ENCODE assay signal across 8 cellular contexts in the genomic region with DNA sequence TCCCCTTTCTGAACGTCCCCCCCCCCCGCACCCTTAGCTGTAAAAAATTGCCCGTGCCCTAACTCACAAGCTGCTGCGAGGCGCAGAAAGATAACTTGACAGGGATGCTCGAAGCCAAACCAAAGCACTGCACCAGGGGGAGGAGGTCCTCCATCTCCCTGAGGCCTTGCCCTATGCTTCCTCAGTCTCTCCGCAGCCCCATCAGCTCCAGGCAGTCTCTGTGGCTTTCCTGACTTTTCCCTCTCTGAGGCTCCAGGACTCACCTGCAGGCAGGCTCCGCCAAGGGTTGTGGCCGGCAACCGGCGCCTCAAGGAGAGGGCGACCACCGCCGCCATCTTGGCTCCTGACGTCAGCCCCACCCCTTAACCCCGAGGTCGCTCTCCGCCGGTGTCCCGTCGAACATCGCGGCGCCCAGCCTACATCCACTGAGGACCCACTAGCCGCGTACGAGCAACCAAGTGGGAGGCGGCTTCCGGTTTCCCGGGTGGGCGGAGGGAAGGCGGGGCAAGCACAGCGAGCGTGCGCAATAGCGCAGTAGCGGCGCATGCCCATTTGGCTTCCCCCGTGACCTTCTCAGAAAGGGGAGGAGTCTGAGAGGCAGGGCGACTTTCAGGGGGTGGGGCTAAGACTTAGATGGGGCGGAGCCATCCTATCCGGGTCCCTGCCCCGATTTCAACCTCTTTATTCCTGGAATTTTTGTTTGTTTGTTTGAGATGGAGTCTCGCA. TPM values are rescaled to one million over a fixed set of nuclear protein-coding genes. Genes with fewer than 3 reads are reported as not detected.
A peak's percentile ranks its signal among the peaks of the same experiment; 100 is the strongest.
DNase-seq lines count a peak whose midpoint lies in the region; ATAC-seq and TF ChIP-seq lines count a peak whose summit lies in the region.

Gene SDHB (minus strand): TSS at position 348 of the 726 bp plus-strand sequence. CDS start 13 bp downstream, at position 335.

- peak; percentile 83 for DNase-seq in GF-D8 (lab: John Stamatoyannopoulos, UW)
- DNase-seq in HEK293T (ENCODE audit: extremely low spot score): peak; percentile 97
- peak; percentile 96 for DNase-seq in MV-4-11 (lab: John Stamatoyannopoulos, UW)
- peak; percentile 97 for DNase-seq in SK-MEL-5 (ENCODE audit: low read depth, low spot score)
- peak; percentile 99 for DNase-seq in activated naive CD4-positive, alpha-beta T cell treated with Interleukin-2 at 50 U/mL for 16 hours
- peak; percentile 90 to 94 for DNase-seq in foreskin keratinocyte
- peak; percentile 98 for DNase-seq in neural progenitor cell (ENCODE audit: low spot score)
- peak; percentile 94 for DNase-seq in stromal cell of bone marrow (ENCODE audit: low read depth)

- H3K4me1 ChIP-seq in foreskin keratinocyte (peaks cover 7% of the 10 kb centered on the region), neural progenitor cell (peaks cover 8% of the 10 kb centered on the region)

- peaks cover 45% of the 10 kb centered on the region for H3K79me2 ChIP-seq in neural progenitor cell (ENCODE audit: low read depth)

- TF ChIP-seq CTCF in foreskin keratinocyte (conservative IDR thresholded peaks at IDR 0.05): no peak
- TF ChIP-seq CTCF in neural progenitor cell (IDR thresholded peaks at IDR 0.05): no peak

- no peaks in the 10 kb centered on the region for H3K27me3 ChIP-seq in foreskin keratinocyte
- H3K27me3 ChIP-seq in neural progenitor cell: no peaks in the 10 kb centered on the region

- peak within 1 kb of the TSS; percentile 80 for H2AFZ ChIP-seq in neural progenitor cell (replicated peaks)

- peak within 1 kb of the TSS; percentile 95 for H3K4me2 ChIP-seq in neural progenitor cell

- peaks cover 12% of the 10 kb centered on the region for H3K27me3 Mint-ChIP-seq in neural progenitor cell (ENCODE audit: insufficient read depth, low read depth)

- in situ Hi-C loops in SK-MEL-5 (cut with HindIII; ENCODE audit: low pct_unique_long_range_greater_than_20kb, low sequenced_read_pairs): no loop called here

- H3K27ac ChIP-seq in foreskin keratinocyte (peak within 1 kb of the TSS; percentile 72), neural progenitor cell (no peak within 1 kb of the TSS)

- peaks cover 5% of the 10 kb centered on the region for H4K20me1 ChIP-seq in neural progenitor cell (ENCODE audit: low read depth)

- H3K9me3 Mint-ChIP-seq in neural progenitor cell: no peaks in the 10 kb centered on the region

- peaks cover 16% of the 10 kb centered on the region for H3K4me1 Mint-ChIP-seq in neural progenitor cell

- H3K4me3 Mint-ChIP-seq in neural progenitor cell: peak within 1 kb of the TSS; percentile 98

- POLR2A ChIA-PET in HEK293T (lab: Yijun Ruan, JAX): no interaction called here

- H3K4me3 ChIP-seq in neural progenitor cell: peak within 1 kb of the TSS; percentile 83

- peak; percentile 86 for ATAC-seq in foreskin keratinocyte

- peaks cover 2% of the 10 kb centered on the region for H3K36me3 Mint-ChIP-seq in neural progenitor cell

- CTCF ChIA-PET in HEK293T (lab: Yijun Ruan, JAX): no interaction called here

- H3K27ac Mint-ChIP-seq in neural progenitor cell: peak within 1 kb of the TSS; percentile 93

- no peaks in the 10 kb centered on the region for H3K9me3 ChIP-seq in neural progenitor cell (ENCODE audit: low read depth)

- no peaks in the 10 kb centered on the region for H3K36me3 ChIP-seq in neural progenitor cell

- H3F3A ChIP-seq in neural progenitor cell (ENCODE audit: low read depth): peaks cover 17% of the 10 kb centered on the region

- peak within 1 kb of the TSS; percentile 78 for H3K9ac ChIP-seq in neural progenitor cell

TF ChIP-seq in HEK293T, 16 proteins besides CTCF, POLR2A, EP300 and RAD21:
- TF ChIP-seq FOXM1 (IDR thresholded peaks at IDR 0.05; ENCODE audit: borderline replicate concordance) (no peak), PKNOX1 (IDR thresholded peaks at IDR 0.05) (peak; percentile 57), SUZ12 (IDR thresholded peaks at IDR 0.05) (no peak), HDGF (IDR thresholded peaks at IDR 0.05; ENCODE audit: borderline replicate concordance) (peak; percentile 96), TARDBP (IDR thresholded peaks at IDR 0.05) (peak; percentile 53; the same call in 1 of the 2 replicates), ZNF384 (IDR thresholded peaks at IDR 0.05) (no peak), L3MBTL2 (conservative IDR thresholded peaks at IDR 0.05) (no peak), ELF4 (IDR thresholded peaks at IDR 0.05) (peak; percentile 79), CTBP1 (IDR thresholded peaks at IDR 0.05; ENCODE audit: borderline replicate concordance) (no peak), FOXA1 (IDR thresholded peaks at IDR 0.05) (no peak)

RNA-seq across cellular contexts. Expression of gene SDHB, which starts in this region (rescaled TPM):
- 341 and 356 TPM in 2 replicates for total RNA-seq in SK-MEL-5 (2014; rRNA removed; shearing (Covaris generic))
- polyA plus RNA-seq in SK-MEL-5 (2015; cell fraction: cytosol; rRNA removed): 184 and 227 TPM in 2 replicates
- 53.4 and 59.9 TPM in 2 replicates for polyA plus RNA-seq in SK-MEL-5 (2015; cell fraction: nucleus; rRNA removed)
- total RNA-seq in foreskin keratinocyte: 152 and 156 TPM in 2 replicates
- 162 and 181 TPM in 2 replicates for polyA plus RNA-seq in foreskin keratinocyte
- 53.8 and 61.2 TPM in 2 replicates for total RNA-seq in neural progenitor cell (ENCODE audit: low replicate concordance)
